8 cellular contexts compared by ENCODE assay signal in the genomic region with DNA sequence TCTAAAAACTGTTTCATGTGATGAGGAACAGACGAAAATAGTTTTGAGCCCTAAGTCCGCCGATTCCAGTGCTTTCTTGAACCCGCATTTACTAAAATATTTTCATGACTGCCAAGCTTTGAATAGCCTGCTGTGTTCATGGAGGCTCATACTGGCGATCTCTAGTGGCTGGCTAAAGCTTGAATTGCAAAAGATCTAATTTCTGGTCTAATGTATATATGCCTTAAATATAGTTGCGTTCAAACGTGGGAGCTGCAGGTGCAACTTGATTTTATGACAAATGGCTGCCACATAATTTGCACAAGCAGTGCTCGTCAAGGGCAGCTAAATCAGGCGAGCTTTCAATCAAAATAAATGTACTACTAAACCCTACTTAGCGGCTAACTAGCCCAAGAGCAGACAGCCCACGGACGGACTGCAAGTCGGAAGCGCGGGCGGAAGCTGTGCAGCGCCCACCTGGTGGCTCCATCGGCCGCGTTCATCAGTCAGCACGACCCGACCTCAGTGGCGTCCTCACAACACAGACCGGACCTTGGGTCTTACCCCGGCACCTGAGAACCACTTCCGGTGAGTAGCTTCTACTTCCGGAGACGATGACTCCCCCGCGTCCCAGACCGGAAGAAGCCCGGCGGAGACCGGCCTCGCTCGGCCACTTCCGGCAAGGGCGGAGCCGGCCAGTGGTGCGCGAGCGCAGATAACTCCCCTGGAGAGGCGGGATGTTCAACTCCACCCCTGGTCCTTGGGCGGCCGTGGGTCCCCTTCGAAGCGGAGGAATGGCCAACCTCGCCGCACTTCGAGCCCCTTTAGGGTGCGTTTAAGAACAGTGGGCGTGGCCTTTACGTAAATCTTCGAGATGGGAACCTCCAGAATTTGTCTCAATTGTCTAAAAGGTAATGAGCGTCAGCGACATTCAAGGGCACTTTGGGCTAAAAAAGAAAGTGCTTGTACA. TPM values are rescaled to one million over a fixed set of nuclear protein-coding genes. Genes with fewer than 3 reads are reported as not detected.
DNase-seq lines count a peak whose midpoint lies in the region; ATAC-seq, FAIRE-seq and TF ChIP-seq lines count a peak whose summit lies in the region.

No MANE protein-coding gene starts in this region.

- peaks cover 73% of the 10 kb centered on the region for H3K36me3 ChIP-seq in WERI-Rb-1
- H3K36me3 ChIP-seq in bronchial epithelial cell (ENCODE audit: control insufficient read depth, insufficient read depth, low read length): peaks cover 17% of the 10 kb centered on the region
- H3K36me3 ChIP-seq in smooth muscle cell (ENCODE audit: low read depth): no peaks in the 10 kb centered on the region

- H2AFZ ChIP-seq in smooth muscle cell (ENCODE audit: low read depth): no peak overlapping the region

- H3K27me3 ChIP-seq in WERI-Rb-1 (ENCODE audit: insufficient read depth, low read depth, severe bottlenecking) (no peaks in the 10 kb centered on the region), bronchial epithelial cell (ENCODE audit: control insufficient read depth, insufficient read depth, low read length) (no peaks in the 10 kb centered on the region), smooth muscle cell (ENCODE audit: low read depth) (no peaks in the 10 kb centered on the region)

- H4K20me1 ChIP-seq in smooth muscle cell (ENCODE audit: low read depth): peaks cover 50% of the 10 kb centered on the region

- ATAC-seq in GM18868 (IDR thresholded peaks at IDR 0.05; ENCODE audit: unreplicated experiment) (peak; percentile 87), HG03103 (IDR thresholded peaks at IDR 0.05; ENCODE audit: low read depth, unreplicated experiment) (peak; percentile 94)

- CTCF ChIA-PET in AG04449 (lab: Yijun Ruan, JAX): interaction anchor here (0.8 to 2.5 kb wide), 8 partner anchors 26 to 469 kb away, joined by 3 to 8 read pairs (median 3); no protein-coding TSS in a partner anchor

- no peak overlapping the region for H3K9ac ChIP-seq in smooth muscle cell (ENCODE audit: low read depth)

- POLR2A ChIA-PET in AG04449 (lab: Yijun Ruan, JAX): interaction anchor here (0.7 to 4.4 kb wide), 18 partner anchors 10 to 271 kb away, joined by 3 to 35 read pairs (median 4); a partner anchor contains a TSS

- TF ChIP-seq CTCF in AG04449 (IDR thresholded peaks at IDR 0.05; ENCODE audit: insufficient read depth, low read length, missing control alignments) (no peak), WERI-Rb-1 (IDR thresholded peaks at IDR 0.05; ENCODE audit: low read depth, low read length) (peak; percentile 56), bronchial epithelial cell (IDR thresholded peaks at IDR 0.05; ENCODE audit: insufficient read depth, low read length, severe bottlenecking) (no peak), smooth muscle cell (IDR thresholded peaks at IDR 0.05; ENCODE audit: borderline replicate concordance, insufficient read depth, poor library complexity, severe bottlenecking) (no peak)

- H3K4me2 ChIP-seq in smooth muscle cell: peak overlapping the region; percentile 87

- H3K4me1 ChIP-seq in smooth muscle cell (ENCODE audit: low read depth): peaks cover 32% of the 10 kb centered on the region

- DNase-seq in AG04449 (ENCODE audit: low read depth, low spot score) (peak; percentile 59), NCI-H2171 (lab: John Stamatoyannopoulos, UW) (peak; percentile 96), WERI-Rb-1 (peak; percentile 97), bronchial epithelial cell (ENCODE audit: low read depth) (peak; percentile 85), iPS-NIHi7 (ENCODE audit: extremely low spot score) (peak; percentile 92), smooth muscle cell (lab: John Stamatoyannopoulos, UW; ENCODE audit: unreplicated experiment) (peak; percentile 60)

- H3K4me3 ChIP-seq in AG04449 (ENCODE audit: low read depth, low read length) (peak overlapping the region; percentile 71), WERI-Rb-1 (ENCODE audit: low read depth, low read length) (peak overlapping the region; percentile 64), bronchial epithelial cell (ENCODE audit: low read depth, low read length) (peak overlapping the region; percentile 58), smooth muscle cell (peak overlapping the region; percentile 55)

- H3K27ac ChIP-seq in WERI-Rb-1: peak overlapping the region; percentile 84
- H3K27ac ChIP-seq in smooth muscle cell (ENCODE audit: low read depth): peak overlapping the region; percentile 88

- WGBS in smooth muscle cell (ENCODE audit: low lambda C conversion rate): 6% methylated on average over 56 of the region's 56 CpGs

- no peaks in the 10 kb centered on the region for H3K9me3 ChIP-seq in WERI-Rb-1 (ENCODE audit: severe bottlenecking)
- no peaks in the 10 kb centered on the region for H3K9me3 ChIP-seq in smooth muscle cell (replicated peaks; ENCODE audit: low read depth)

- peaks cover 14% of the 10 kb centered on the region for H3K79me2 ChIP-seq in smooth muscle cell (ENCODE audit: low read depth)

- no peak for FAIRE-seq in bronchial epithelial cell (lab: Jason Lieb, UNC)

- H3F3A ChIP-seq in smooth muscle cell (ENCODE audit: low read depth): peaks cover 83% of the 10 kb centered on the region

RNA-seq across cellular contexts. Expression of a gene that starts 6.1 kb away (rescaled TPM):
- total RNA-seq in bronchial epithelial cell (1,214 and 1,407 TPM in 2 replicates), smooth muscle cell (731 and 1,140 TPM in 2 replicates)
- 817 and 878 TPM in 2 replicates for polyA plus RNA-seq in smooth muscle cell

RNA-seq across cellular contexts. Expression of a gene that starts 6.2 kb away (rescaled TPM):
- 4.2 and 5.4 TPM in 2 replicates for total RNA-seq in bronchial epithelial cell
- 5.8 and 7.1 TPM in 2 replicates for total RNA-seq in smooth muscle cell
- 0.24 and 0.93 TPM in 2 replicates for polyA plus RNA-seq in smooth muscle cell

Comparison
In these comparisons a context has a peak if more than half of its experiments do, and no peak if none do; other contexts are left out.
1. Peak in every context shown above with its lines: DNase-seq, ATAC-seq, H3K4me3 ChIP-seq and H3K27ac ChIP-seq.